17 cellular contexts compared by ENCODE assay signal in genomic region chrX:113429011-113429410, GRCh38.
DNase-seq lines count a peak whose midpoint lies in the region; ATAC-seq and TF ChIP-seq lines count a peak whose summit lies in the region.
"Had no signal": no experiment of that assay in that cellular context is flagged by ENCODE, and none has a peak within 500 bp of the region (broad histone marks: within the 10 kb centered on the region; RNA-seq: fewer than 3 reads in every experiment).

No MANE protein-coding gene starts in this region.

- DNase-seq in ELF-1 (ENCODE audit: low read depth, low spot score) (peak; percentile 56), fibroblast of mammary gland (ENCODE audit: low read depth) (peak; percentile 58), trophoblast cell (peak in 1 of 2 donors; percentile 0)
- DNase-seq in stimulated activated CD4-positive, alpha-beta T cell treated with anti-CD3 and anti-CD28 coated beads, Interleukin-4, amount 100 ng/mL, for 1 hour = no peak
- DNase-seq: AML-193; Caco-2; Calu3; CD4-positive, alpha-beta T cell; CD8-positive, alpha-beta T cell; DMS79 treated with DMSO at 0.1 percent for 48 hours; GDM1 had no signal

- no peak for ATAC-seq in GM18909 (IDR thresholded peaks at IDR 0.05; ENCODE audit: poor library complexity, unreplicated experiment)
- ATAC-seq: A549; CD8-positive, alpha-beta T cell; GM12878 had no signal

- no peak overlapping the region for H3K9ac ChIP-seq in trophoblast cell (ENCODE audit: low read length)
- H3K9ac ChIP-seq: BLaER1 treated with 17β-estradiol and CSF1 and Interleukin-3, amounts not matched to agents 10 nM and 100 nM had no signal

- H3K9me3 ChIP-seq in trophoblast cell (ENCODE audit: insufficient read depth, low read depth, low read length) = no peaks in the 10 kb centered on the region
- H3K9me3 ChIP-seq: A549, Caco-2 had no signal

- no peak overlapping the region for H2AFZ ChIP-seq in trophoblast cell (ENCODE audit: insufficient read depth, low read length, poor library complexity)

- no peak overlapping the region for H3K27ac ChIP-seq in trophoblast cell (ENCODE audit: low read depth, low read length)
- H3K27ac ChIP-seq: 22Rv1; A549; BLaER1 treated with 17β-estradiol and CSF1 and Interleukin-3, amounts not matched to agents 10 nM and 100 nM; C4-2B had no signal

- H4K91ac ChIP-seq in trophoblast cell (ENCODE audit: low read depth, low read length) = no peak overlapping the region

- H3K36me3 ChIP-seq in trophoblast cell (ENCODE audit: control insufficient read depth in 1 of 2, insufficient read depth in 2 of 2, low read length in 2 of 2) = no peaks in the 10 kb centered on the region
- H3K36me3 ChIP-seq: BLaER1 treated with 17β-estradiol and CSF1 and Interleukin-3, amounts not matched to agents 10 nM and 100 nM had no signal

- H3K4me3 ChIP-seq in fibroblast of mammary gland (ENCODE audit: control insufficient read depth, low read depth, low read length) (no peak overlapping the region), trophoblast cell (ENCODE audit: low read depth, low read length) (no peak overlapping the region)
- H3K4me3 ChIP-seq: A549; BLaER1 treated with 17β-estradiol and CSF1 and Interleukin-3, amounts not matched to agents 10 nM and 100 nM; GM12878 had no signal

- no peak overlapping the region for H3K18ac ChIP-seq in trophoblast cell (ENCODE audit: low read length)

- H2BK12ac ChIP-seq in trophoblast cell (ENCODE audit: low read length) = no peak overlapping the region

- no peak overlapping the region for H3K4ac ChIP-seq in trophoblast cell (ENCODE audit: low read depth, low read length)

- no peak overlapping the region for H2BK5ac ChIP-seq in trophoblast cell (ENCODE audit: low read depth, low read length, poor library complexity)

- H3K4me2 ChIP-seq in trophoblast cell (ENCODE audit: low read length) = no peak overlapping the region
- H3K4me2 ChIP-seq: A549; BLaER1 treated with 17β-estradiol and CSF1 and Interleukin-3, amounts not matched to agents 10 nM and 100 nM had no signal

- H3K14ac ChIP-seq in trophoblast cell (ENCODE audit: low read length) = no peak overlapping the region

- H2BK120ac ChIP-seq in trophoblast cell (ENCODE audit: insufficient read depth, low read length, poor library complexity) = no peak overlapping the region

- H3K79me2 ChIP-seq in trophoblast cell (ENCODE audit: control insufficient read depth, insufficient read depth, low read length, poor library complexity) = no peaks in the 10 kb centered on the region

- no peak overlapping the region for H2AK5ac ChIP-seq in trophoblast cell (ENCODE audit: low read length)

- H4K12ac ChIP-seq in trophoblast cell (ENCODE audit: low read depth, low read length) = peak overlapping the region; percentile 43

- H3K23ac ChIP-seq in trophoblast cell (ENCODE audit: low read length) = no peak overlapping the region

- no peaks in the 10 kb centered on the region for H3K27me3 ChIP-seq in trophoblast cell (ENCODE audit: insufficient read depth, low read length)

- no CpG with 5 or more reads among the region's 1 CpG for WGBS in trophoblast cell (ENCODE audit: extremely low coverage, insufficient coverage, insufficient read length)

- no peak overlapping the region for H4K8ac ChIP-seq in trophoblast cell (ENCODE audit: low read depth, low read length)

- no peaks in the 10 kb centered on the region for H3K79me1 ChIP-seq in trophoblast cell (ENCODE audit: low read length)

- H3K4me1 ChIP-seq in trophoblast cell (ENCODE audit: control insufficient read depth in 1 of 2, insufficient read depth in 2 of 2, low read length in 2 of 2) = no peaks in the 10 kb centered on the region
- H3K4me1 ChIP-seq: A549; BLaER1 treated with 17β-estradiol and CSF1 and Interleukin-3, amounts not matched to agents 10 nM and 100 nM; Caco-2 had no signal

- no peak for TF ChIP-seq CTCF in fibroblast of mammary gland (conservative IDR thresholded peaks at IDR 0.05; ENCODE audit: control insufficient read depth, insufficient read depth, low read depth, low read length)
